In the genomic region with DNA sequence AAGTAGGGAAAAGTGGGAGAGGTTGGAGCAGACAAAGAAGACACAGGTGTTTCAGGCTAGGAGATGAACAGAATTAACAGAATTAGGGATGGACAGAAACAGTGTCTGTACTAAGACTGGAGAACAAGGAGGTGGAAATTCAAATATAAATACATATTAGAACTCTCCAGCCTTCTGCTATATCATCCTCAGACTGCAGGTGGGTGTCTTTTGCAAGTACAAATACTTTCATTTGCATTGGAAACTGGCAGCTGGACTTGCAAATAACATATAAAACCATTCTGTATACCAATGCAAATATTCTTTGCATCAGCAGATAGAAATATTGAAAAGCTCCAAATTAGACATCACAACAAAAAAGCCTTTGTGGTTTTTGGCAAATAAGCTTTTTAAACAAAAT, we compare ENCODE assay signal across 14 cellular contexts.
DNase-seq lines count a peak whose midpoint lies in the region; ATAC-seq, FAIRE-seq and TF ChIP-seq lines count a peak whose summit lies in the region.
"Had no signal": no experiment of that assay in that cellular context is flagged by ENCODE, and none has a peak within 500 bp of the region (broad histone marks: within the 10 kb centered on the region; RNA-seq: fewer than 3 reads in every experiment).

No MANE protein-coding gene starts in this region.

- H3K4me1 ChIP-seq in BE2C (no peaks in the 10 kb centered on the region), H1 (replicated peaks in 1 of 4; ENCODE audit: control insufficient read depth in 3 of 4, insufficient read depth in 4 of 4, low read length in 3 of 4) (no peaks in the 10 kb centered on the region)

- no peak overlapping the region for H3K18ac ChIP-seq in H1 (ENCODE audit: extremely low read depth, low read length)

- H3K9me3 ChIP-seq in BE2C (no peaks in the 10 kb centered on the region), H1 (ENCODE audit: insufficient read depth in 2 of 2, low read depth in 1 of 2, low read length in 1 of 2) (no peaks in the 10 kb centered on the region)

- H3K4ac ChIP-seq in H1 (replicated peaks; ENCODE audit: insufficient read length, low read depth, low read length) = no peak overlapping the region

- POLR2A ChIA-PET in H1 (lab: Charles Lee; ENCODE audit: partially characterized antibody) = no interaction called here

- H3K79me1 ChIP-seq in H1 (ENCODE audit: low read depth, low read length) = no peaks in the 10 kb centered on the region

- H3K14ac ChIP-seq in H1 (ENCODE audit: insufficient read length) = no peak overlapping the region

- no peak overlapping the region for H2BK20ac ChIP-seq in H1 (ENCODE audit: low read length)

- H3K36me3 ChIP-seq in BE2C (no peaks in the 10 kb centered on the region), H1 (ENCODE audit: control insufficient read depth in 2 of 4, insufficient read depth in 4 of 4, low read length in 3 of 4) (no peaks in the 10 kb centered on the region)
- H3K36me3 ChIP-seq: BLaER1 had no signal

- H2BK120ac ChIP-seq in H1 (replicated peaks; ENCODE audit: low read depth, low read length) = no peak overlapping the region

- no peaks in the 10 kb centered on the region for H4K20me1 ChIP-seq in H1 (replicated peaks in 1 of 2; ENCODE audit: control insufficient read depth in 1 of 2, insufficient read depth in 2 of 2, low read length in 2 of 2)
- H4K20me1 ChIP-seq: BLaER1 had no signal

- no peak overlapping the region for H4K91ac ChIP-seq in H1 (replicated peaks; ENCODE audit: insufficient read length, low read length)

- H2BK15ac ChIP-seq in H1 (ENCODE audit: low read length) = no peak overlapping the region

- no peak overlapping the region for H3K9ac ChIP-seq in H1 (replicated peaks in 1 of 4; ENCODE audit: extremely low read depth in 1 of 4, low read depth in 3 of 4, low read length in 3 of 4)
- H3K9ac ChIP-seq: BLaER1 had no signal

- no peak overlapping the region for H3K23ac ChIP-seq in H1 (ENCODE audit: insufficient read length)

- no peaks in the 10 kb centered on the region; the same call in 1 of the 2 replicates for H3K23me2 ChIP-seq in H1 (ENCODE audit: low read depth, low read length)

- no peak overlapping the region for H2BK5ac ChIP-seq in H1 (ENCODE audit: low read depth, low read length)

- CTCF ChIA-PET in H1 (lab: Charles Lee; ENCODE audit: partially characterized antibody) = interaction anchor here (0.7 to 0.8 kb wide), 2 partner anchors 249 to 1700 kb away, joined by 3 read pairs; no protein-coding TSS in a partner anchor

- TF ChIP-seq POLR2A in H1 (IDR thresholded peaks at IDR 0.05; ENCODE audit: control extremely low read depth in 1 of 2, low read depth in 2 of 2, low read length in 2 of 2) = no peak

- H4K5ac ChIP-seq in H1 (ENCODE audit: insufficient read length, low read depth, low read length) = no peak overlapping the region

- H2BK12ac ChIP-seq in H1 (ENCODE audit: low read depth, low read length) = no peak overlapping the region

- no peak overlapping the region for H3K56ac ChIP-seq in H1 (replicated peaks; ENCODE audit: insufficient read length, low read depth, low read length)

- no peak overlapping the region for H3K4me2 ChIP-seq in H1 (ENCODE audit: insufficient read depth in 1 of 2, low read depth in 2 of 2, low read length in 2 of 2)
- H3K4me2 ChIP-seq: BLaER1 had no signal

- FAIRE-seq in H1 (lab: Jason Lieb, UNC) = no peak
- FAIRE-seq: GM12892 had no signal

- peak; percentile 17; the same call in 1 of the 2 replicates for TF ChIP-seq CTCF in BE2C (IDR thresholded peaks at IDR 0.05; ENCODE audit: low read depth, low read length)
- no peak for TF ChIP-seq CTCF in H1 (IDR thresholded peaks at IDR 0.05; ENCODE audit: control extremely low read depth in 1 of 3, insufficient read depth in 1 of 3, low read depth in 1 of 3, low read length in 3 of 3)

- ATAC-seq in GM19452 (IDR thresholded peaks at IDR 0.05; ENCODE audit: unreplicated experiment) (peak; percentile 40), HG03521 (IDR thresholded peaks at IDR 0.05; ENCODE audit: unreplicated experiment) (peak; percentile 41)

- H2AFZ ChIP-seq in H1 (ENCODE audit: low read length) = no peak overlapping the region

- no peak for DNase-seq in BE2C
- no peak for DNase-seq in H1 (ENCODE audit: low read depth in 1 of 2, low spot score in 2 of 2)
- DNase-seq in NCI-H345 treated with DMSO at 0.1 percent for 48 hours (lab: John Stamatoyannopoulos, UW; ENCODE audit: unreplicated experiment) = no peak
- no peak for DNase-seq in NCI-H1092 treated with DMSO at 0.1 percent for 48 hours (lab: John Stamatoyannopoulos, UW)
- no peak for DNase-seq in substantia nigra (lab: John Stamatoyannopoulos, UW)
- DNase-seq in amygdala (lab: John Stamatoyannopoulos, UW) = no peak
- DNase-seq: activated CD8-positive, alpha-beta memory T cell treated with anti-CD3 and anti-CD28 coated beads, Interleukin-2, amount 50 U/mL, for 48 hours; caudate nucleus; NCI-H2171 treated with DMSO at 0.1 percent for 48 hours had no signal

- H3K27ac ChIP-seq in H1 (ENCODE audit: low read depth, low read length) = no peak overlapping the region
- no peak overlapping the region for H3K27ac ChIP-seq in substantia nigra (ENCODE audit: low read depth, low read length, poor library complexity, severe bottlenecking)
- H3K27ac ChIP-seq: BLaER1, HL-60 had no signal

- H3K4me3 ChIP-seq in BE2C (ENCODE audit: low read depth, low read length) (no peak overlapping the region), H1 (ENCODE audit: extremely low read depth in 1 of 4, insufficient read depth in 2 of 4, low read depth in 3 of 4, low read length in 4 of 4) (no peak overlapping the region)
- H3K4me3 ChIP-seq: BLaER1 had no signal

- no peak overlapping the region for H4K8ac ChIP-seq in H1 (ENCODE audit: extremely low read depth, insufficient read depth, low read length)

- no peaks in the 10 kb centered on the region for H3K79me2 ChIP-seq in H1 (ENCODE audit: control insufficient read depth in 1 of 2, insufficient read depth in 2 of 2, low read length in 2 of 2)

- no peak for TF ChIP-seq EP300 in H1 (IDR thresholded peaks at IDR 0.05; ENCODE audit: borderline replicate concordance in 1 of 2, low read depth in 2 of 2, low read length in 2 of 2)

- H2AK5ac ChIP-seq in H1 (ENCODE audit: low read depth, low read length) = no peak overlapping the region

- 0 out of 4 replicates have a peak, but pooled peaks have one; percentile 1 to 3 for TF ChIP-seq RAD21 in H1 (IDR thresholded peaks at IDR 0.05 in 1 of 2, conservative IDR thresholded peaks at IDR 0.05 in 1 of 2; ENCODE audit: low read depth in 2 of 2, low read length in 2 of 2)

- no peaks in the 10 kb centered on the region for H3K27me3 ChIP-seq in BE2C
- H3K27me3 ChIP-seq in H1 (replicated peaks in 1 of 4; ENCODE audit: control insufficient read depth in 3 of 4, extremely low read depth in 1 of 4, insufficient read depth in 3 of 4, low read length in 3 of 4) = no peaks in the 10 kb centered on the region
- H3K27me3 ChIP-seq: BLaER1 had no signal

TF ChIP-seq in H1, 55 proteins besides CTCF, POLR2A, EP300 and RAD21 (continues in another document):
- TF ChIP-seq SAP30 (IDR thresholded peaks at IDR 0.05; ENCODE audit: insufficient read depth, insufficient replicate concordance, low read length) = no peak
- no peak for TF ChIP-seq KDM5A (IDR thresholded peaks at IDR 0.05; ENCODE audit: low read length)
- TF ChIP-seq POU5F1 (IDR thresholded peaks at IDR 0.05; ENCODE audit: low read depth, low read length) = no peak
- no peak for TF ChIP-seq CBX8 (IDR thresholded peaks at IDR 0.05; ENCODE audit: borderline replicate concordance, low read depth, low read length)
- no peak for TF ChIP-seq KDM1A (IDR thresholded peaks at IDR 0.05; ENCODE audit: borderline replicate concordance, low read length)
- TF ChIP-seq HDAC6 (IDR thresholded peaks at IDR 0.05; ENCODE audit: low read depth, low read length) = no peak
